23 cellular contexts compared by ENCODE assay signal in genomic region chr13:20534038-20534608, GRCh38.
"Had no signal": no experiment of that assay in that cellular context is flagged by ENCODE, and none has a peak within 500 bp of the region (broad histone marks: within the 10 kb centered on the region; RNA-seq: fewer than 3 reads in every experiment).

No MANE protein-coding gene starts in this region.

- H2AFZ ChIP-seq: hepatocyte had no signal

- H3K9me3 ChIP-seq: colonic mucosa had no signal

- H3K27me3 Mint-ChIP-seq: dendritic cell treated with granulocyte-macrophage colony-stimulating factor and Interleukin-4, amounts not matched to agents 40 ng/mL and 50 ng/mL, for 4 days had no signal

- H3K36me3 Mint-ChIP-seq: mesothelial cell of epicardium, naive B cell had no signal

- H3K27ac Mint-ChIP-seq: dendritic cell treated with granulocyte-macrophage colony-stimulating factor and Interleukin-4, amounts not matched to agents 40 ng/mL and 50 ng/mL, for 4 days; effector memory CD8-positive, alpha-beta T cell; mesothelial cell of epicardium; naive B cell had no signal

- DNase-seq: colonic mucosa; cortex of kidney; effector CD8-positive, alpha-beta T cell; effector memory CD8-positive, alpha-beta T cell; foreskin keratinocyte; heart left ventricle; hypothalamus; left cardiac atrium; left lung; left ventricle myocardium superior; lower lobe of right lung; mesenchymal stem cell; mucosa of descending colon; naive B cell had no signal

- H3K79me2 ChIP-seq: hepatocyte had no signal

- H3K4me3 ChIP-seq: colonic mucosa, esophagus muscularis mucosa, gastroesophageal sphincter, heart left ventricle, hepatocyte, left lung, lower lobe of right lung, mucosa of descending colon had no signal

- H3K4me1 ChIP-seq: colonic mucosa, esophagus muscularis mucosa, foreskin keratinocyte, gastroesophageal sphincter, heart left ventricle, left lung, lower lobe of right lung had no signal

- FAIRE-seq: endothelial cell of umbilical vein, frontal cortex, islet of Langerhans, keratinocyte had no signal

- H3K9me3 Mint-ChIP-seq: dendritic cell treated with granulocyte-macrophage colony-stimulating factor and Interleukin-4, amounts not matched to agents 40 ng/mL and 50 ng/mL, for 4 days; effector memory CD8-positive, alpha-beta T cell had no signal

- H3K36me3 ChIP-seq: colonic mucosa, esophagus muscularis mucosa, gastroesophageal sphincter, heart left ventricle, left lung, lower lobe of right lung had no signal

- H3K27ac ChIP-seq: colonic mucosa, esophagus muscularis mucosa, foreskin keratinocyte, gastroesophageal sphincter, heart left ventricle, hepatocyte, left lung, lower lobe of right lung had no signal

- H3K4me1 Mint-ChIP-seq: mesothelial cell of epicardium, naive B cell had no signal

- H3K4me2 ChIP-seq: hepatocyte had no signal

- H3K4me3 Mint-ChIP-seq: dendritic cell treated with granulocyte-macrophage colony-stimulating factor and Interleukin-4, amounts not matched to agents 40 ng/mL and 50 ng/mL, for 4 days; effector memory CD8-positive, alpha-beta T cell; mesothelial cell of epicardium had no signal

- H3K27me3 ChIP-seq: colonic mucosa, esophagus muscularis mucosa, foreskin keratinocyte, hepatocyte, left lung had no signal
